7 cellular contexts compared by ENCODE assay signal in genomic region chr4:58825278-58825677, GRCh38.
"Had no signal": no experiment of that assay in that cellular context is flagged by ENCODE, and none has a peak within 500 bp of the region (broad histone marks: within the 10 kb centered on the region; RNA-seq: fewer than 3 reads in every experiment).

No MANE protein-coding gene starts in this region.

- FAIRE-seq: H1, H54, HTR-8/SVneo had no signal

- ATAC-seq: GM23338 had no signal

- H3K4me3 ChIP-seq: GM23338 had no signal

- DNase-seq: H9, HCEC 1CT, KG1 had no signal

- H3K4me2 ChIP-seq: GM23338 had no signal

- H2AFZ ChIP-seq: GM23338 had no signal
